ENCODE assay signal across 29 cellular contexts in genomic region chrY:15478348-15478963, GRCh38.
"Had no signal": no experiment of that assay in that cellular context is flagged by ENCODE, and none has a peak within 500 bp of the region (broad histone marks: within the 10 kb centered on the region; RNA-seq: fewer than 3 reads in every experiment).

No MANE protein-coding gene starts in this region.

- H3K36me3 Mint-ChIP-seq: activated naive CD8-positive, alpha-beta T cell had no signal

- H3K27ac ChIP-seq: body of pancreas, colonic mucosa, epithelial cell of prostate, esophagus squamous epithelium, gastroesophageal sphincter, heart right ventricle had no signal

- H3K9me3 Mint-ChIP-seq: activated CD4-positive, alpha-beta memory T cell treated with anti-CD3 and anti-CD28 coated beads, Interleukin-2, amount 10 ng/mL, durations not matched to agents 7 days and 5 days; activated CD4-positive, alpha-beta T cell treated with anti-CD3 and anti-CD28 coated beads, Interleukin-2, amount 10 ng/mL, durations not matched to agents 7 days and 5 days; activated T-cell treated with anti-CD3 and anti-CD28 coated beads, Interleukin-2, amount 50 U/mL, for 24 hours; activated T-cell treated with anti-CD3 and anti-CD28 coated beads, Interleukin-2, amount 50 U/mL, for 72 hours; T-helper 2 cell treated with Interferon-gamma antibody and Interleukin-4, amounts not matched to agents 5 μg/mL and 100 μg/mL, for 36 hours had no signal

- ATAC-seq: activated T-cell treated with anti-CD3 and anti-CD28 coated beads, Interleukin-2, amount 50 U/mL, for 72 hours; body of pancreas; gastroesophageal sphincter; heart right ventricle; T-helper 17 cell had no signal

- H3K27me3 ChIP-seq: body of pancreas, colonic mucosa, esophagus squamous epithelium, gastroesophageal sphincter, heart right ventricle had no signal

- H3K4me3 ChIP-seq: body of pancreas, colonic mucosa, esophagus squamous epithelium, gastroesophageal sphincter, heart right ventricle had no signal

- H3K36me3 ChIP-seq: colonic mucosa, esophagus squamous epithelium, gastroesophageal sphincter, heart right ventricle had no signal

- H3K27ac Mint-ChIP-seq: activated CD4-positive, alpha-beta memory T cell treated with anti-CD3 and anti-CD28 coated beads, Interleukin-2, amount 10 ng/mL, durations not matched to agents 7 days and 5 days; activated CD4-positive, alpha-beta T cell treated with anti-CD3 and anti-CD28 coated beads, Interleukin-2, amount 10 ng/mL, durations not matched to agents 7 days and 5 days; activated naive CD8-positive, alpha-beta T cell; activated T-cell treated with anti-CD3 and anti-CD28 coated beads, Interleukin-2, amount 50 U/mL, for 24 hours; activated T-cell treated with anti-CD3 and anti-CD28 coated beads, Interleukin-2, amount 50 U/mL, for 72 hours; T-helper 17 cell; T-helper 2 cell treated with Interferon-gamma antibody and Interleukin-4, amounts not matched to agents 5 μg/mL and 100 μg/mL, for 36 hours had no signal

- DNase-seq: activated CD4-positive, alpha-beta memory T cell treated with anti-CD3 and anti-CD28 coated beads, Interleukin-2, amount 10 ng/mL, durations not matched to agents 7 days and 5 days; activated CD4-positive, alpha-beta T cell treated with anti-CD3 and anti-CD28 coated beads for 1 hour; activated CD4-positive, alpha-beta T cell treated with anti-CD3 and anti-CD28 coated beads for 4 hours; activated CD4-positive, alpha-beta T cell treated with anti-CD3 and anti-CD28 coated beads, Interleukin-2, amount 10 ng/mL, durations not matched to agents 7 days and 5 days; activated CD4-positive, alpha-beta T cell treated with anti-CD3 and anti-CD28 coated beads, Interleukin-2, amount 50 U/mL, for 4 hours; activated CD8-positive, alpha-beta memory T cell treated with anti-CD3 and anti-CD28 coated beads, Interleukin-2, amount 50 U/mL, for 48 hours; activated gamma-delta T cell; activated naive CD4-positive, alpha-beta T cell treated with anti-CD3 and anti-CD28 coated beads, Interleukin-2, amount 50 U/mL, for 16 hours; activated naive CD4-positive, alpha-beta T cell treated with Interleukin-2 at 50 U/mL for 16 hours; activated T-cell treated with anti-CD3 and anti-CD28 coated beads for 4 hours; activated T-cell treated with anti-CD3 and anti-CD28 coated beads, Interleukin-2, amount 50 U/mL, for 24 hours; activated T-cell treated with anti-CD3 and anti-CD28 coated beads, Interleukin-2, amount 50 U/mL, for 72 hours; amygdala; aorta; body of pancreas; caudate nucleus; cerebellar nuclear complex; colonic mucosa; effector CD8-positive, alpha-beta T cell; esophagus squamous epithelium; foreskin melanocyte; heart right ventricle; T-helper 1 cell; T-helper 17 cell; T1000 had no signal

- H3K4me3 Mint-ChIP-seq: activated CD4-positive, alpha-beta memory T cell treated with anti-CD3 and anti-CD28 coated beads, Interleukin-2, amount 10 ng/mL, durations not matched to agents 7 days and 5 days; activated CD4-positive, alpha-beta T cell treated with anti-CD3 and anti-CD28 coated beads, Interleukin-2, amount 10 ng/mL, durations not matched to agents 7 days and 5 days; activated naive CD8-positive, alpha-beta T cell; activated T-cell treated with anti-CD3 and anti-CD28 coated beads, Interleukin-2, amount 50 U/mL, for 24 hours; activated T-cell treated with anti-CD3 and anti-CD28 coated beads, Interleukin-2, amount 50 U/mL, for 72 hours; T-helper 17 cell; T-helper 2 cell treated with Interferon-gamma antibody and Interleukin-4, amounts not matched to agents 5 μg/mL and 100 μg/mL, for 36 hours had no signal

- H3K4me1 ChIP-seq: body of pancreas, colonic mucosa, esophagus squamous epithelium, gastroesophageal sphincter, heart right ventricle had no signal

- H3K27me3 Mint-ChIP-seq: activated CD4-positive, alpha-beta memory T cell treated with anti-CD3 and anti-CD28 coated beads, Interleukin-2, amount 10 ng/mL, durations not matched to agents 7 days and 5 days; activated CD4-positive, alpha-beta T cell treated with anti-CD3 and anti-CD28 coated beads, Interleukin-2, amount 10 ng/mL, durations not matched to agents 7 days and 5 days; activated naive CD8-positive, alpha-beta T cell; activated T-cell treated with anti-CD3 and anti-CD28 coated beads, Interleukin-2, amount 50 U/mL, for 24 hours; T-helper 17 cell had no signal

- H3K9me3 ChIP-seq: body of pancreas, colonic mucosa, esophagus squamous epithelium, gastroesophageal sphincter, heart right ventricle had no signal

- H3K4me1 Mint-ChIP-seq: activated CD4-positive, alpha-beta memory T cell treated with anti-CD3 and anti-CD28 coated beads, Interleukin-2, amount 10 ng/mL, durations not matched to agents 7 days and 5 days; activated CD4-positive, alpha-beta T cell treated with anti-CD3 and anti-CD28 coated beads, Interleukin-2, amount 10 ng/mL, durations not matched to agents 7 days and 5 days; T-helper 17 cell had no signal
